In the genomic region with DNA sequence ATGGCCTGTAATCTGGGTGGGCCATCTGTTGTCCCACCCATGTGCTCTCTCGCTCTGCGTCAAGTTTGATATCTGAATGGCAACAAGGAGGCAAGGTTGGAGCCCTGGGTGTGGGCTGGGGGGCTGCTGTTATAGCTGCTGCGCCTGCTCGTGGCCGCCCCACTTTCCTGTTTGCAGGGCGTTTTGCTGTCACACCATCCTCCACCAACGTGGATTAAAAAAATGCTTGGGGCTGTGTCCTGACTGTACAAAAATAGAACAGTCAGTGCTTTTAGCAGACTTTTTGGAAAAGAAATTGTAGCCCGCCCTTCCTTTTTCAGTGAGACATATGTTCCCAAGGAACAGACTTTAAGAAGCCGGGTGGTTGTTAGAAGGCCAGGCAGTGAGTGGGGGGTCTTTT, we compare ENCODE assay signal across 21 cellular contexts. TPM values are rescaled to one million over a fixed set of nuclear protein-coding genes. Genes with fewer than 3 reads are reported as not detected.
DNase-seq lines count a peak whose midpoint lies in the region; ATAC-seq and TF ChIP-seq lines count a peak whose summit lies in the region.
"Had no signal": no experiment of that assay in that cellular context is flagged by ENCODE, and none has a peak within 500 bp of the region (broad histone marks: within the 10 kb centered on the region; RNA-seq: fewer than 3 reads in every experiment).

No MANE protein-coding gene starts in this region.

- H3K4me1 ChIP-seq in right cardiac atrium (ENCODE audit: control insufficient read depth, insufficient read depth, low read length) (no peaks in the 10 kb centered on the region), ascending aorta (peaks cover 21 to 48% of the 10 kb centered on the region in 2 donors), MM.1S (ENCODE audit: low read length) (peaks cover 1% of the 10 kb centered on the region)

- H3K79me2 ChIP-seq in MM.1S (ENCODE audit: low read length): no peaks in the 10 kb centered on the region

- H3K9me3 ChIP-seq in right cardiac atrium (ENCODE audit: control insufficient read depth, low read length): peaks cover 2% of the 10 kb centered on the region
- no peaks in the 10 kb centered on the region for H3K9me3 ChIP-seq in ascending aorta
- no peaks in the 10 kb centered on the region for H3K9me3 ChIP-seq in MM.1S (replicated peaks; ENCODE audit: insufficient read depth, low read length)

- H3K4me2 ChIP-seq in MM.1S (ENCODE audit: low read depth, low read length): no peak overlapping the region

- no peaks in the 10 kb centered on the region for H3K27me3 ChIP-seq in right cardiac atrium (ENCODE audit: control insufficient read depth, insufficient read depth)
- H3K27me3 ChIP-seq in ascending aorta: no peaks in the 10 kb centered on the region
- H3K27me3 ChIP-seq in MM.1S (replicated peaks; ENCODE audit: insufficient read depth, low read length): no peaks in the 10 kb centered on the region

- H3K36me3 ChIP-seq in ascending aorta (no peaks in the 10 kb centered on the region), MM.1S (replicated peaks; ENCODE audit: insufficient read depth, low read length) (no peaks in the 10 kb centered on the region)

- intact Hi-C loops in right cardiac atrium (cut with DNase I): no loop called here
- intact Hi-C loops in Right ventricle myocardium superior (cut with DNase I): loop anchor here (10.0 kb wide), 1 partner anchor 222 kb away; the partner anchor contains the start of gene PRDM15
- intact Hi-C loops in ascending aorta (cut with DNase I): loop anchor here (1.0 to 10.0 kb wide), 5 partner anchors 48 to 932 kb away; partner anchors contain the start of gene BACE2

- no peak overlapping the region for H3K4me3 ChIP-seq in right cardiac atrium (ENCODE audit: low read length)
- H3K4me3 ChIP-seq in ascending aorta: no peak overlapping the region
- no peak overlapping the region for H3K4me3 ChIP-seq in MM.1S (ENCODE audit: low read length)
- H3K4me3 ChIP-seq: PC-9, SK-N-MC had no signal

- 52% methylated on average over 9 of the region's 9 CpGs for WGBS in right cardiac atrium

- ATAC-seq in right cardiac atrium (peak in 1 of 2 donors; percentile 73), Right ventricle myocardium superior (ENCODE audit: poor library complexity) (no peak), GM21723 (IDR thresholded peaks at IDR 0.05; ENCODE audit: unreplicated experiment) (no peak)
- ATAC-seq: activated naive CD4-positive, alpha-beta T cell treated with anti-CD3 and anti-CD28 coated beads, Interleukin-2, amount 50 U/mL, for 72 hours; activated T-cell treated with anti-CD3 and anti-CD28 coated beads, Interleukin-2, amount 50 U/mL, for 72 hours had no signal

- TF ChIP-seq CTCF in ascending aorta (IDR thresholded peaks at IDR 0.05) (no peak), MM.1S (IDR thresholded peaks at IDR 0.05; ENCODE audit: low read length) (no peak)

- DNase-seq in right cardiac atrium (peak in 2 of 3 donors; percentile 25 to 42), Right ventricle myocardium superior (no peak), ascending aorta (ENCODE audit: low spot score in 2 of 2) (no peak), middle frontal gyrus (ENCODE audit: extremely low spot score, low spot score) (peak; percentile 29), H4 (ENCODE audit: low spot score) (no peak), MM.1S (no peak), NCI-H2171 treated with DMSO at 0.1 percent for 48 hours (lab: John Stamatoyannopoulos, UW) (no peak)
- DNase-seq: activated CD4-positive, alpha-beta T cell treated with anti-CD3 and anti-CD28 coated beads for 1 hour; activated T-cell treated with anti-CD3 and anti-CD28 coated beads, Interleukin-2, amount 50 U/mL, for 72 hours; NCI-H1105; NCI-H2107; PC-9 had no signal

- 0 out of 2 replicates have a peak, but pooled peaks cover 2% of the 10 kb centered on the region for H3F3A ChIP-seq in MM.1S (ENCODE audit: insufficient read depth, low read length)

- H4K20me1 ChIP-seq in MM.1S (ENCODE audit: insufficient read depth, low read length): no peaks in the 10 kb centered on the region

- no peaks in the 10 kb centered on the region for H3K9me2 ChIP-seq in MM.1S (replicated peaks; ENCODE audit: insufficient read depth, low read length)

- H2AFZ ChIP-seq in MM.1S (ENCODE audit: low read length): no peak overlapping the region

- H3K9ac ChIP-seq in MM.1S (ENCODE audit: low read length): no peak overlapping the region

- H3K27ac ChIP-seq in right cardiac atrium (ENCODE audit: low read length): no peak overlapping the region
- H3K27ac ChIP-seq in ascending aorta: peak overlapping the region; percentile 87 to 91
- H3K27ac ChIP-seq in MM.1S (ENCODE audit: low read length): no peak overlapping the region
- H3K27ac ChIP-seq: SK-N-MC had no signal

RNA-seq across cellular contexts. Expression of gene UMODL1, which starts 25.5 kb away (rescaled TPM):
- total RNA-seq in right cardiac atrium: not detected
- polyA plus RNA-seq in right cardiac atrium: not detected
- 0.05 TPM for total RNA-seq in Right ventricle myocardium superior
- total RNA-seq in ascending aorta: not detected
- not detected in 2 replicates for total RNA-seq in H4 (2014; rRNA removed; shearing (Covaris generic))
- total RNA-seq: activated CD8-positive, alpha-beta memory T cell treated with anti-CD3 and anti-CD28 coated beads for 36 hours; dermis blood vessel endothelial cell; frontal cortex; LHCN-M2; mesothelial cell of epicardium; PC-9; temporal lobe had no signal

Comparison
In these comparisons a context has a peak if more than half of its experiments do, and no peak if none do; other contexts are left out.
1. DNase-seq: peak in right cardiac atrium (2 of 3) and middle frontal gyrus (single experiment); none in Right ventricle myocardium superior (single experiment), ascending aorta (0 of 2), H4 (single experiment), MM.1S (single experiment) and NCI-H2171 treated with DMSO at 0.1 percent for 48 hours (single experiment).
2. intact Hi-C loops: an anchor here in Right ventricle myocardium superior (10.0 kb wide) and ascending aorta (1.0 to 10.0 kb wide); none called in right cardiac atrium.
3. H3K27ac ChIP-seq: peak in ascending aorta (2 of 2); none in right cardiac atrium (single experiment) and MM.1S (single experiment).